ENCODE assay signal across 18 cellular contexts in the genomic region with DNA sequence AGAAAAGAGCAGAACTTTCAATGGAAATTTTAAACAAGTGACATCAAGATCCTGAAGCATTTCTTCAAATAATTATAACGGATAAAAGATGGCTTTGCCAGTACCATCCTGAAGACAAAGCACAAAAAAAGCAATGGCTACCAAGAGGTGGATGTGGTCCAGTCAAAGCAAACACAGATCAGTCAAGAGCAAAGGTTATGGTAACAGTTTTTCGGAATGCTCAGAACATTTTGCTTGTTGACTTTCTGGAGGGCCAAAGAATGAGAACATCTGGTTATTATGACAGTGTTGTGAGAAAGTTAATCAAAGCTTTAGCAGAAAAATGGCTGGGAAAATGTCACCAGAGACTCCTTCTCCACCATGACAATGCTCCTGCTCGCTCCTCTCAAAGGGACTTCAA. TPM values are rescaled to one million over a fixed set of nuclear protein-coding genes. Genes with fewer than 3 reads are reported as not detected.
DNase-seq lines count a peak whose midpoint lies in the region; ATAC-seq, FAIRE-seq and TF ChIP-seq lines count a peak whose summit lies in the region.
"Had no signal": no experiment of that assay in that cellular context is flagged by ENCODE, and none has a peak within 500 bp of the region (broad histone marks: within the 10 kb centered on the region; RNA-seq: fewer than 3 reads in every experiment).

No MANE protein-coding gene starts in this region.

- H3K27me3 ChIP-seq in ACC112 (ENCODE audit: insufficient read depth, low read length), result no peaks in the 10 kb centered on the region
- H3K27me3 ChIP-seq in brain microvascular endothelial cell (replicated peaks), result no peaks in the 10 kb centered on the region
- no peaks in the 10 kb centered on the region for H3K27me3 ChIP-seq in fibroblast of lung (ENCODE audit: control insufficient read depth, insufficient read depth, low read length)
- no peaks in the 10 kb centered on the region for H3K27me3 ChIP-seq in small intestine (ENCODE audit: control insufficient read depth in 2 of 2, insufficient read depth in 2 of 2, low read length in 2 of 2)

- H3K79me2 ChIP-seq in ACC112 (ENCODE audit: control insufficient read depth, insufficient read depth, low read length, unreplicated experiment) (no peaks in the 10 kb centered on the region), fibroblast of lung (ENCODE audit: control insufficient read depth, insufficient read depth, low read length) (no peaks in the 10 kb centered on the region)

- H4K20me1 ChIP-seq in fibroblast of lung (ENCODE audit: control insufficient read depth, extremely low read depth, insufficient read depth, low read length), result no peaks in the 10 kb centered on the region

- H3K4me2 ChIP-seq in fibroblast of lung (ENCODE audit: extremely low read depth, insufficient read depth, low read length), result no peak overlapping the region
- H3K4me2 ChIP-seq: GM23338 had no signal

- H3K4me3 ChIP-seq in ACC112 (ENCODE audit: low read depth, low read length), result no peak overlapping the region
- no peak overlapping the region for H3K4me3 ChIP-seq in brain microvascular endothelial cell (ENCODE audit: low read depth, low read length)
- H3K4me3 ChIP-seq in fibroblast of lung (replicated peaks in 1 of 4; ENCODE audit: control extremely low read depth in 1 of 4, insufficient read depth in 1 of 4, low read depth in 3 of 4, low read length in 4 of 4), result no peak overlapping the region
- H3K4me3 ChIP-seq in small intestine (ENCODE audit: low read depth in 1 of 2, low read length in 2 of 2), result no peak overlapping the region
- H3K4me3 ChIP-seq: GM23338 had no signal

- FAIRE-seq in small intestine (lab: Jason Lieb, UNC), result no peak
- FAIRE-seq: A204.1 had no signal

- in situ Hi-C loops in brain microvascular endothelial cell (cut with HindIII; ENCODE audit: low pct_ligation_motif_present, low sequenced_read_pairs), result no loop called here

- TF ChIP-seq CTCF in brain microvascular endothelial cell (IDR thresholded peaks at IDR 0.05; ENCODE audit: low read depth, low read length, missing control alignments) (no peak), fibroblast of lung (conservative IDR thresholded peaks at IDR 0.05 in 1 of 2, IDR thresholded peaks at IDR 0.05 in 1 of 2; ENCODE audit: low read depth in 1 of 2, low read length in 2 of 2) (no peak)

- DNase-seq in brain microvascular endothelial cell, result no peak
- DNase-seq in fibroblast of lung (ENCODE audit: low read depth in 2 of 2), result peak; percentile 11 to 76
- DNase-seq in sciatic nerve (ENCODE audit: low spot score), result no peak
- DNase-seq in effector CD4-positive, alpha-beta T cell, result no peak
- DNase-seq in NCI-H510A (lab: John Stamatoyannopoulos, UW), result no peak
- no peak for DNase-seq in small intestine
- DNase-seq: DMS 273 treated with DMSO at 0.1 percent for 48 hours, NCI-H1105 treated with DMSO at 0.1 percent for 48 hours, NCI-H1694 treated with DMSO at 0.1 percent for 48 hours, NCI-H2107, NCI-H226, NCI-H69, OCI-M1 had no signal

- H3K36me3 ChIP-seq in ACC112 (ENCODE audit: insufficient read depth, low read length) (no peaks in the 10 kb centered on the region), brain microvascular endothelial cell (replicated peaks) (peaks cover 67% of the 10 kb centered on the region), fibroblast of lung (ENCODE audit: control insufficient read depth, insufficient read depth, low read length) (no peaks in the 10 kb centered on the region), small intestine (ENCODE audit: control insufficient read depth in 2 of 2, insufficient read depth in 2 of 2, low read length in 2 of 2) (no peaks in the 10 kb centered on the region)

- H3K27ac ChIP-seq in ACC112 (ENCODE audit: low read depth, low read length), result peak overlapping the region; percentile 40; the same call in 1 of the 2 replicates
- H3K27ac ChIP-seq in brain microvascular endothelial cell, result peak overlapping the region; percentile 27
- no peak overlapping the region for H3K27ac ChIP-seq in fibroblast of lung (ENCODE audit: insufficient read depth, low read length)
- no peak overlapping the region for H3K27ac ChIP-seq in small intestine (ENCODE audit: low read depth in 1 of 2, low read length in 1 of 2)

- H3K9me3 ChIP-seq in fibroblast of lung (ENCODE audit: control insufficient read depth, insufficient read depth, low read depth, low read length), result no peaks in the 10 kb centered on the region
- H3K9me3 ChIP-seq in small intestine (ENCODE audit: control insufficient read depth, low read depth), result no peaks in the 10 kb centered on the region

- intact Hi-C loops in sciatic nerve (cut with DNase I), result loop anchor here (10.0 kb wide), 1 partner anchor 246 kb away; no protein-coding TSS in a partner anchor

- H2AFZ ChIP-seq in ACC112 (ENCODE audit: low read length, unreplicated experiment), result no peak overlapping the region
- H2AFZ ChIP-seq in fibroblast of lung (ENCODE audit: low read length), result no peak overlapping the region
- H2AFZ ChIP-seq: GM23338 had no signal

- ATAC-seq in sciatic nerve (peak; percentile 18), SK-N-SH treated with all-trans-retinoic acid at 6 μM for 48 hours (no peak)
- ATAC-seq: GM23338, HCT116 had no signal

- no peak overlapping the region for H3K9ac ChIP-seq in fibroblast of lung (ENCODE audit: insufficient read depth, low read length)

- H3K4me1 ChIP-seq in ACC112 (ENCODE audit: control insufficient read depth, insufficient read depth, low read length, unreplicated experiment) (peaks cover 17% of the 10 kb centered on the region), fibroblast of lung (ENCODE audit: control insufficient read depth, extremely low read depth, insufficient read depth, low read length) (no peaks in the 10 kb centered on the region), small intestine (ENCODE audit: control insufficient read depth in 2 of 2, insufficient read depth in 1 of 2, low read depth in 1 of 2, low read length in 1 of 2) (no peaks in the 10 kb centered on the region)

- 80 to 84% (median 82%) methylated on average over 3 of the region's 3 CpGs for WGBS in small intestine, 3 donors

TF ChIP-seq in SK-N-SH treated with all-trans-retinoic acid at 6 μM for 48 hours, 23 proteins besides CTCF, POLR2A, EP300 and RAD21:
- TF ChIP-seq ZFP30 (CRISPR knock-in tag; IDR thresholded peaks at IDR 0.05) (no peak), ZC3H10 (CRISPR knock-in tag; IDR thresholded peaks at IDR 0.05) (no peak), ARNTL (CRISPR knock-in tag; IDR thresholded peaks at IDR 0.05; ENCODE audit: borderline replicate concordance, low read depth) (no peak), PPARA (CRISPR knock-in tag; IDR thresholded peaks at IDR 0.05; ENCODE audit: borderline replicate concordance) (no peak)

RNA-seq across cellular contexts. Expression of gene FEM1B, which starts 31.5 kb away (rescaled TPM):
- 46.7 and 48.4 TPM in 2 replicates for total RNA-seq in fibroblast of lung
- 20.9 and 38.2 TPM in 2 replicates for polyA plus RNA-seq in fibroblast of lung
- 12.7 and 26.3 TPM in 2 replicates for polyA plus RNA-seq in fibroblast of lung (2012)
- 52.3 and 178 TPM in 2 replicates for polyA minus RNA-seq in fibroblast of lung (ENCODE audit: low replicate concordance)
- 58.0 TPM for total RNA-seq in sciatic nerve
- polyA plus RNA-seq in small intestine, result 10 to 100 TPM; 11.3 to 14.9 (median 12.3) TPM

Comparison
In these comparisons a context has a peak if more than half of its experiments do, and no peak if none do; other contexts are left out.
1. H3K27ac ChIP-seq: peak in ACC112 (single experiment) and brain microvascular endothelial cell (single experiment); none in fibroblast of lung (single experiment) and small intestine (0 of 2).
2. DNase-seq: peak in fibroblast of lung (2 of 2); none in brain microvascular endothelial cell (single experiment), sciatic nerve (single experiment), effector CD4-positive, alpha-beta T cell (single experiment), NCI-H510A (single experiment) and small intestine (single experiment).